In genomic region chr7:42137941-42138340, GRCh38 we compare ENCODE assay signal across 23 cellular contexts.
DNase-seq lines count a peak whose midpoint lies in the region; ATAC-seq and TF ChIP-seq lines count a peak whose summit lies in the region.
"Had no signal": no experiment of that assay in that cellular context is flagged by ENCODE, and none has a peak within 500 bp of the region (broad histone marks: within the 10 kb centered on the region; RNA-seq: fewer than 3 reads in every experiment).

No MANE protein-coding gene starts in this region.

- H3K27ac ChIP-seq in cardiac muscle cell, result peak overlapping the region; percentile 32
- no peak overlapping the region for H3K27ac ChIP-seq in right atrium auricular region
- H3K27ac ChIP-seq in left lung, result no peak overlapping the region
- no peak overlapping the region for H3K27ac ChIP-seq in ovary
- H3K27ac ChIP-seq: 22Rv1, BLaER1, PC-9 had no signal

- H3K4me3 Mint-ChIP-seq in activated T-cell treated with anti-CD3 and anti-CD28 coated beads, Interleukin-2, amount 50 U/mL, for 24 hours, result no peak overlapping the region
- H3K4me3 Mint-ChIP-seq: CD8-positive, alpha-beta T cell had no signal

- no peak for TF ChIP-seq POLR2A in ovary (IDR thresholded peaks at IDR 0.05)

- no peaks in the 10 kb centered on the region for H3K9me3 ChIP-seq in cardiac muscle cell (ENCODE audit: low read depth)
- H3K9me3 ChIP-seq in right atrium auricular region, result no peaks in the 10 kb centered on the region
- no peaks in the 10 kb centered on the region for H3K9me3 ChIP-seq in left lung
- no peaks in the 10 kb centered on the region for H3K9me3 ChIP-seq in ovary
- H3K9me3 ChIP-seq: BLaER1 had no signal

- no peak overlapping the region for H3K27ac Mint-ChIP-seq in activated T-cell treated with anti-CD3 and anti-CD28 coated beads, Interleukin-2, amount 50 U/mL, for 24 hours
- H3K27ac Mint-ChIP-seq: CD8-positive, alpha-beta T cell had no signal

- H3K27me3 ChIP-seq in cardiac muscle cell (no peaks in the 10 kb centered on the region), right atrium auricular region (no peaks in the 10 kb centered on the region), left lung (no peaks in the 10 kb centered on the region), ovary (no peaks in the 10 kb centered on the region)
- H3K27me3 ChIP-seq: BLaER1 had no signal

- H3K36me3 ChIP-seq in cardiac muscle cell (no peaks in the 10 kb centered on the region), right atrium auricular region (no peaks in the 10 kb centered on the region), left lung (no peaks in the 10 kb centered on the region), ovary (no peaks in the 10 kb centered on the region)

- H3K9me3 Mint-ChIP-seq in activated T-cell treated with anti-CD3 and anti-CD28 coated beads, Interleukin-2, amount 50 U/mL, for 24 hours, result no peaks in the 10 kb centered on the region
- H3K9me3 Mint-ChIP-seq: CD8-positive, alpha-beta T cell had no signal

- no peaks in the 10 kb centered on the region for H3K36me3 Mint-ChIP-seq in activated T-cell treated with anti-CD3 and anti-CD28 coated beads, Interleukin-2, amount 50 U/mL, for 24 hours (ENCODE audit: low read depth)
- H3K36me3 Mint-ChIP-seq: CD8-positive, alpha-beta T cell had no signal

- no peaks in the 10 kb centered on the region for H3K4me1 Mint-ChIP-seq in activated T-cell treated with anti-CD3 and anti-CD28 coated beads, Interleukin-2, amount 50 U/mL, for 24 hours (ENCODE audit: low read depth)

- WGBS in ovary, 3 donors, result 43 to 64% (median 45%) methylated on average over 4 of the region's 4 CpGs

- ATAC-seq in left lung (peak; percentile 65), HG02642 (IDR thresholded peaks at IDR 0.05; ENCODE audit: poor library complexity, unreplicated experiment) (no peak), HG03354 (IDR thresholded peaks at IDR 0.05; ENCODE audit: poor library complexity, severe bottlenecking, unreplicated experiment) (no peak)
- ATAC-seq: CD8-positive, alpha-beta T cell had no signal

- DNase-seq in cardiac muscle cell (ENCODE audit: low read depth in 1 of 2, low spot score in 1 of 2), result no peak
- DNase-seq in right atrium auricular region (ENCODE audit: low spot score), result no peak
- DNase-seq in epithelial cell of esophagus (ENCODE audit: low read depth), result peak; percentile 14
- DNase-seq in left lung, result no peak
- no peak for DNase-seq in ovary
- no peak for DNase-seq in activated T-cell treated with anti-CD3 and anti-CD28 coated beads, Interleukin-2, amount 50 U/mL, for 24 hours
- DNase-seq: ACHN; CD8-positive, alpha-beta T cell; GDM1; GOT3; HCEC 1CT; KG1; NCI-H1092; NCI-H1436; NCI-H187 treated with DMSO at 0.1 percent for 48 hours; NCI-H69; PC-9; RPMI8226; SHP77 had no signal

- peaks cover 7% of the 10 kb centered on the region for H3K27me3 Mint-ChIP-seq in activated T-cell treated with anti-CD3 and anti-CD28 coated beads, Interleukin-2, amount 50 U/mL, for 24 hours

- peaks cover 39% of the 10 kb centered on the region for H3K4me1 ChIP-seq in cardiac muscle cell (ENCODE audit: low read depth)
- no peaks in the 10 kb centered on the region for H3K4me1 ChIP-seq in right atrium auricular region
- no peaks in the 10 kb centered on the region for H3K4me1 ChIP-seq in left lung
- peaks cover 5% of the 10 kb centered on the region for H3K4me1 ChIP-seq in ovary (ENCODE audit: insufficient read depth)
- H3K4me1 ChIP-seq: BLaER1 had no signal

- no peak for TF ChIP-seq EP300 in ovary (IDR thresholded peaks at IDR 0.05)

- TF ChIP-seq CTCF in cardiac muscle cell (IDR thresholded peaks at IDR 0.05; ENCODE audit: low read depth, low read length) (no peak), right atrium auricular region (IDR thresholded peaks at IDR 0.05) (no peak), epithelial cell of esophagus (IDR thresholded peaks at IDR 0.05; ENCODE audit: insufficient read depth, low read depth, low read length, missing control alignments) (no peak), left lung (IDR thresholded peaks at IDR 0.05) (no peak), ovary (IDR thresholded peaks at IDR 0.05) (no peak)

- intact Hi-C loops in left lung (cut with DNase I) (no loop called here), ovary (cut with DNase I) (no loop called here)

- H3K4me3 ChIP-seq in cardiac muscle cell (no peak overlapping the region), right atrium auricular region (no peak overlapping the region), epithelial cell of esophagus (ENCODE audit: low read length) (no peak overlapping the region), left lung (no peak overlapping the region), ovary (no peak overlapping the region)
- H3K4me3 ChIP-seq: BLaER1, PC-9 had no signal
